In genomic region chr2:190159453-190159852, GRCh38 we compare ENCODE assay signal across 12 cellular contexts.
A peak's percentile ranks its signal among the peaks of the same experiment; 100 is the strongest.
DNase-seq lines count a peak whose midpoint lies in the region; ATAC-seq and TF ChIP-seq lines count a peak whose summit lies in the region.
"Had no signal": no experiment of that assay in that cellular context is flagged by ENCODE, and none has a peak within 500 bp of the region (broad histone marks: within the 10 kb centered on the region; RNA-seq: fewer than 3 reads in every experiment).

No MANE protein-coding gene starts in this region.

- intact Hi-C loops in prostate gland (cut with DNase I), result no loop called here

- peak overlapping the region; percentile 33 to 44 for H3K27ac ChIP-seq in prostate gland

- TF ChIP-seq CTCF in astrocyte of the spinal cord (IDR thresholded peaks at IDR 0.05; ENCODE audit: low read depth, low read length) (no peak), prostate gland (IDR thresholded peaks at IDR 0.05) (no peak), GM13976 (IDR thresholded peaks at IDR 0.05; ENCODE audit: borderline replicate concordance, control extremely low read depth, extremely low read depth, insufficient read depth, missing control alignments) (no peak)

- H3K9me3 ChIP-seq in prostate gland, result no peaks in the 10 kb centered on the region

- ATAC-seq in GM19324 (IDR thresholded peaks at IDR 0.05; ENCODE audit: low FRiP score, unreplicated experiment) (no peak), HG02610 (IDR thresholded peaks at IDR 0.05; ENCODE audit: unreplicated experiment) (no peak)

- H3K27me3 ChIP-seq in prostate gland (replicated peaks; ENCODE audit: insufficient read depth), result no peaks in the 10 kb centered on the region

- WGBS in prostate gland, result 9% methylated on average over 3 of the region's 3 CpGs

- no peak for TF ChIP-seq POLR2A in prostate gland (IDR thresholded peaks at IDR 0.05)

- no peaks in the 10 kb centered on the region for H3K4me1 ChIP-seq in prostate gland (replicated peaks)

- DNase-seq in G401 (ENCODE audit: low spot score) (peak; percentile 23), astrocyte of the spinal cord (ENCODE audit: low read depth, low spot score) (peak; percentile 71), foreskin melanocyte (peak; percentile 42), prostate gland (ENCODE audit: low spot score) (peak; percentile 46), GM13976 (ENCODE audit: low spot score) (no peak), NCI-H2227 treated with DMSO at 0.1 percent for 48 hours (lab: John Stamatoyannopoulos, UW) (no peak)
- DNase-seq: activated naive CD8-positive, alpha-beta T cell treated with anti-CD3 and anti-CD28 coated beads, Interleukin-2, amount 10 ng/mL, durations not matched to agents 7 days and 5 days; effector memory CD4-positive, alpha-beta T cell; NCI-H2171; small intestine had no signal

- in situ Hi-C loops in G401 (cut with HindIII; ENCODE audit: low sequenced_read_pairs), result no loop called here
- in situ Hi-C loops in astrocyte of the spinal cord (cut with HindIII; ENCODE audit: low sequenced_read_pairs), result no loop called here
- in situ Hi-C loops in GM13976 (cut with MboI; ENCODE audit: low sequenced_read_pairs, unreplicated experiment), result no loop called here

- H3K4me3 ChIP-seq in astrocyte of the spinal cord (ENCODE audit: low read depth, low read length), result no peak overlapping the region
- no peak overlapping the region for H3K4me3 ChIP-seq in prostate gland

- no peaks in the 10 kb centered on the region for H3K36me3 ChIP-seq in prostate gland

Comparison
In these comparisons a context has a peak if more than half of its experiments do, and no peak if none do; other contexts are left out.
1. DNase-seq: peak in G401 (single experiment), astrocyte of the spinal cord (single experiment), foreskin melanocyte (single experiment) and prostate gland (single experiment); none in GM13976 (single experiment) and NCI-H2227 treated with DMSO at 0.1 percent for 48 hours (single experiment).